In genomic region chr15:64476550-64476949, GRCh38 we compare ENCODE assay signal across 19 cellular contexts. TPM values are rescaled to one million over a fixed set of nuclear protein-coding genes. Genes with fewer than 3 reads are reported as not detected.
DNase-seq lines count a peak whose midpoint lies in the region; ATAC-seq and TF ChIP-seq lines count a peak whose summit lies in the region.
"Had no signal": no experiment of that assay in that cellular context is flagged by ENCODE, and none has a peak within 500 bp of the region (broad histone marks: within the 10 kb centered on the region; RNA-seq: fewer than 3 reads in every experiment).

No MANE protein-coding gene starts in this region.

- peaks cover 23% of the 10 kb centered on the region for H3K36me3 Mint-ChIP-seq in activated T-helper 17 cell treated with anti-CD3 and anti-CD28 coated beads, Interleukin-2, amount 50 U/mL, for 72 hours (ENCODE audit: low read depth)
- peaks cover 15% of the 10 kb centered on the region for H3K36me3 Mint-ChIP-seq in type B pancreatic cell

- peak overlapping the region in 1 of 2 donors; percentile 80 for H3K27ac Mint-ChIP-seq in stimulated activated naive CD8-positive, alpha-beta T cell treated with anti-CD3 and anti-CD28 coated beads, Interleukin-15, amount 100 ng/mL, for 72 hours
- H3K27ac Mint-ChIP-seq in activated T-helper 17 cell treated with anti-CD3 and anti-CD28 coated beads, Interleukin-2, amount 50 U/mL, for 72 hours, result peak overlapping the region; percentile 25
- peak overlapping the region; percentile 26 for H3K27ac Mint-ChIP-seq in type B pancreatic cell

- DNase-seq in stimulated activated naive CD8-positive, alpha-beta T cell treated with anti-CD3 and anti-CD28 coated beads, Interleukin-15, Interleukin-2, amounts not matched to agents 100 U/mL and 50 U/mL, for 24 hours, result no peak
- DNase-seq in stimulated activated naive CD8-positive, alpha-beta T cell treated with anti-CD3 and anti-CD28 coated beads, Interleukin-15, amount 100 ng/mL, for 72 hours, result no peak
- DNase-seq in islet precursor cell (peak; percentile 55), type B pancreatic cell (ENCODE audit: extremely low spot score, unreplicated experiment) (no peak), omental fat pad (ENCODE audit: low spot score) (no peak)
- DNase-seq: activated CD4-positive, alpha-beta T cell treated with anti-CD3 and anti-CD28 coated beads, Interleukin-2, amount 50 U/mL, for 48 hours; activated effector memory CD4-positive, alpha-beta T cell treated with Interleukin-2 at 50 U/mL for 16 hours; AML-193; brain microvascular endothelial cell; DMS153; effector CD4-positive, alpha-beta T cell; left lung; NCI-H1417 treated with DMSO at 0.1 percent for 48 hours; NCI-H2227 treated with DMSO at 0.1 percent for 48 hours; Right ventricle myocardium superior; T1000 had no signal

- TF ChIP-seq CTCF in type B pancreatic cell (conservative IDR thresholded peaks at IDR 0.05) (no peak), omental fat pad (IDR thresholded peaks at IDR 0.05) (no peak)

- H3K4me1 Mint-ChIP-seq in stimulated activated naive CD8-positive, alpha-beta T cell treated with anti-CD3 and anti-CD28 coated beads, Interleukin-15, amount 100 ng/mL, for 72 hours, result peaks cover 55% of the 10 kb centered on the region
- H3K4me1 Mint-ChIP-seq in activated T-helper 17 cell treated with anti-CD3 and anti-CD28 coated beads, Interleukin-2, amount 50 U/mL, for 72 hours, result peaks cover 11% of the 10 kb centered on the region
- peaks cover 24% of the 10 kb centered on the region for H3K4me1 Mint-ChIP-seq in type B pancreatic cell (ENCODE audit: unreplicated experiment)

- peak; percentile 66 for ATAC-seq in stimulated activated naive CD8-positive, alpha-beta T cell treated with anti-CD3 and anti-CD28 coated beads, Interleukin-15, Interleukin-2, amounts not matched to agents 100 U/mL and 50 U/mL, for 24 hours
- no peak for ATAC-seq in stimulated activated naive CD8-positive, alpha-beta T cell treated with anti-CD3 and anti-CD28 coated beads, Interleukin-15, amount 100 ng/mL, for 72 hours
- ATAC-seq in activated T-helper 17 cell treated with anti-CD3 and anti-CD28 coated beads, Interleukin-2, amount 50 U/mL, for 72 hours (replicated peaks), result no peak
- ATAC-seq in GM18907 (IDR thresholded peaks at IDR 0.05; ENCODE audit: unreplicated experiment), result no peak
- no peak for ATAC-seq in omental fat pad (ENCODE audit: low FRiP score)
- no peak for ATAC-seq in esophagus mucosa
- ATAC-seq: left lung had no signal

- no peaks in the 10 kb centered on the region for H3K9me3 Mint-ChIP-seq in stimulated activated naive CD8-positive, alpha-beta T cell treated with anti-CD3 and anti-CD28 coated beads, Interleukin-15, amount 100 ng/mL, for 72 hours
- no peaks in the 10 kb centered on the region for H3K9me3 Mint-ChIP-seq in activated T-helper 17 cell treated with anti-CD3 and anti-CD28 coated beads, Interleukin-2, amount 50 U/mL, for 72 hours
- no peaks in the 10 kb centered on the region for H3K9me3 Mint-ChIP-seq in type B pancreatic cell

- H3K27me3 Mint-ChIP-seq in stimulated activated naive CD8-positive, alpha-beta T cell treated with anti-CD3 and anti-CD28 coated beads, Interleukin-15, amount 100 ng/mL, for 72 hours, result no peaks in the 10 kb centered on the region
- H3K27me3 Mint-ChIP-seq in activated T-helper 17 cell treated with anti-CD3 and anti-CD28 coated beads, Interleukin-2, amount 50 U/mL, for 72 hours, result no peaks in the 10 kb centered on the region
- no peaks in the 10 kb centered on the region for H3K27me3 Mint-ChIP-seq in type B pancreatic cell

- H3K4me3 Mint-ChIP-seq in stimulated activated naive CD8-positive, alpha-beta T cell treated with anti-CD3 and anti-CD28 coated beads, Interleukin-15, amount 100 ng/mL, for 72 hours, result no peak overlapping the region
- H3K4me3 Mint-ChIP-seq in activated T-helper 17 cell treated with anti-CD3 and anti-CD28 coated beads, Interleukin-2, amount 50 U/mL, for 72 hours, result no peak overlapping the region
- H3K4me3 Mint-ChIP-seq in type B pancreatic cell, result no peak overlapping the region

RNA-seq across cellular contexts. Expression of gene ZNF609, which starts 16.2 kb away (rescaled TPM):
- 10 to 100 TPM; 27.3 to 41.2 TPM for total RNA-seq in activated T-helper 17 cell treated with anti-CD3 and anti-CD28 coated beads, Interleukin-2, amount 50 U/mL, for 72 hours
- total RNA-seq in type B pancreatic cell (ENCODE audit: low replicate concordance) (51.5 and 53.1 TPM in 2 replicates), omental fat pad (10 to 100 TPM; 26.1 to 32.4 (median 29.6) TPM), esophagus mucosa (17.9 TPM)
